11 cellular contexts compared by ENCODE assay signal in genomic region chr15:50390549-50391264, GRCh38. TPM values are rescaled to one million over a fixed set of nuclear protein-coding genes. Genes with fewer than 3 reads are reported as not detected.
DNase-seq lines count a peak whose midpoint lies in the region; ATAC-seq lines count a peak whose summit lies in the region.
"Had no signal": no experiment of that assay in that cellular context is flagged by ENCODE, and none has a peak within 500 bp of the region (broad histone marks: within the 10 kb centered on the region; RNA-seq: fewer than 3 reads in every experiment).

No MANE protein-coding gene starts in this region.

- H3K36me3 Mint-ChIP-seq in dendritic cell treated with granulocyte-macrophage colony-stimulating factor and Interleukin-4, amounts not matched to agents 40 ng/mL and 50 ng/mL, for 4 days (ENCODE audit: low read depth): no peaks in the 10 kb centered on the region
- no peaks in the 10 kb centered on the region for H3K36me3 Mint-ChIP-seq in activated CD4-positive, alpha-beta memory T cell treated with anti-CD3 and anti-CD28 coated beads, Interleukin-2, amount 10 ng/mL, durations not matched to agents 7 days and 5 days (ENCODE audit: low read depth)
- H3K36me3 Mint-ChIP-seq in activated T-cell treated with anti-CD3 and anti-CD28 coated beads, Interleukin-2, amount 50 U/mL, for 4 hours (ENCODE audit: insufficient read depth): no peaks in the 10 kb centered on the region

- POLR2A ChIA-PET in activated CD4-positive, alpha-beta memory T cell treated with anti-CD3 and anti-CD28 coated beads, Interleukin-2, amount 10 ng/mL, durations not matched to agents 7 days and 5 days (lab: Charles Lee): no interaction called here

- ATAC-seq in GM21529 (IDR thresholded peaks at IDR 0.05; ENCODE audit: unreplicated experiment) (peak; percentile 86), HG03558 (IDR thresholded peaks at IDR 0.05; ENCODE audit: extremely low read depth, unreplicated experiment) (peak; percentile 93)
- ATAC-seq in activated T-cell treated with anti-CD3 and anti-CD28 coated beads, Interleukin-2, amount 50 U/mL, for 4 hours: no peak
- ATAC-seq: activated CD4-positive, CD25-positive, alpha-beta regulatory T cell treated with anti-CD3 and anti-CD28 coated beads, Interleukin-2, amount 50 U/mL, for 24 hours had no signal

- no peaks in the 10 kb centered on the region for H3K27me3 Mint-ChIP-seq in dendritic cell treated with granulocyte-macrophage colony-stimulating factor and Interleukin-4, amounts not matched to agents 40 ng/mL and 50 ng/mL, for 4 days
- H3K27me3 Mint-ChIP-seq in activated CD4-positive, alpha-beta memory T cell treated with anti-CD3 and anti-CD28 coated beads, Interleukin-2, amount 10 ng/mL, durations not matched to agents 7 days and 5 days: no peaks in the 10 kb centered on the region
- H3K27me3 Mint-ChIP-seq in activated T-cell treated with anti-CD3 and anti-CD28 coated beads, Interleukin-2, amount 50 U/mL, for 4 hours (ENCODE audit: low read depth): no peaks in the 10 kb centered on the region

- intact Hi-C loops in dendritic cell treated with granulocyte-macrophage colony-stimulating factor and Interleukin-4, amounts not matched to agents 40 ng/mL and 50 ng/mL, for 4 days (cut with micrococcal nuclease): loop anchor here (5.0 kb wide), 1 partner anchor 33 kb away; the partner anchor contains the start of gene GABPB1

- DNase-seq in DMS79 treated with DMSO at 0.1 percent for 48 hours (lab: John Stamatoyannopoulos, UW) (peak; percentile 19), NK-92 (lab: John Stamatoyannopoulos, UW; ENCODE audit: unreplicated experiment) (no peak)
- DNase-seq in activated CD4-positive, alpha-beta memory T cell treated with anti-CD3 and anti-CD28 coated beads, Interleukin-2, amount 10 ng/mL, durations not matched to agents 7 days and 5 days: no peak
- no peak for DNase-seq in activated T-cell treated with anti-CD3 and anti-CD28 coated beads, Interleukin-2, amount 50 U/mL, for 4 hours
- no peak for DNase-seq in activated CD4-positive, alpha-beta T cell treated with anti-CD3 and anti-CD28 coated beads, Interleukin-2, amount 50 U/mL, for 4 hours
- DNase-seq: brain microvascular endothelial cell, NCI-H2081 treated with DMSO at 0.1 percent for 48 hours had no signal

- H3K4me3 Mint-ChIP-seq in dendritic cell treated with granulocyte-macrophage colony-stimulating factor and Interleukin-4, amounts not matched to agents 40 ng/mL and 50 ng/mL, for 4 days: no peak overlapping the region
- no peak overlapping the region for H3K4me3 Mint-ChIP-seq in activated CD4-positive, alpha-beta memory T cell treated with anti-CD3 and anti-CD28 coated beads, Interleukin-2, amount 10 ng/mL, durations not matched to agents 7 days and 5 days
- H3K4me3 Mint-ChIP-seq in activated T-cell treated with anti-CD3 and anti-CD28 coated beads, Interleukin-2, amount 50 U/mL, for 4 hours: no peak overlapping the region

- peaks cover 23% of the 10 kb centered on the region for H3K4me1 Mint-ChIP-seq in dendritic cell treated with granulocyte-macrophage colony-stimulating factor and Interleukin-4, amounts not matched to agents 40 ng/mL and 50 ng/mL, for 4 days (ENCODE audit: low read depth)
- H3K4me1 Mint-ChIP-seq in activated CD4-positive, alpha-beta memory T cell treated with anti-CD3 and anti-CD28 coated beads, Interleukin-2, amount 10 ng/mL, durations not matched to agents 7 days and 5 days: peaks cover 3% of the 10 kb centered on the region
- H3K4me1 Mint-ChIP-seq in activated T-cell treated with anti-CD3 and anti-CD28 coated beads, Interleukin-2, amount 50 U/mL, for 4 hours (ENCODE audit: low read depth): no peaks in the 10 kb centered on the region

- H3K27ac Mint-ChIP-seq in dendritic cell treated with granulocyte-macrophage colony-stimulating factor and Interleukin-4, amounts not matched to agents 40 ng/mL and 50 ng/mL, for 4 days: peak overlapping the region; percentile 78
- no peak overlapping the region for H3K27ac Mint-ChIP-seq in activated CD4-positive, alpha-beta memory T cell treated with anti-CD3 and anti-CD28 coated beads, Interleukin-2, amount 10 ng/mL, durations not matched to agents 7 days and 5 days

- no peaks in the 10 kb centered on the region for H3K9me3 Mint-ChIP-seq in dendritic cell treated with granulocyte-macrophage colony-stimulating factor and Interleukin-4, amounts not matched to agents 40 ng/mL and 50 ng/mL, for 4 days
- no peaks in the 10 kb centered on the region for H3K9me3 Mint-ChIP-seq in activated CD4-positive, alpha-beta memory T cell treated with anti-CD3 and anti-CD28 coated beads, Interleukin-2, amount 10 ng/mL, durations not matched to agents 7 days and 5 days
- no peaks in the 10 kb centered on the region for H3K9me3 Mint-ChIP-seq in activated T-cell treated with anti-CD3 and anti-CD28 coated beads, Interleukin-2, amount 50 U/mL, for 4 hours

- CTCF ChIA-PET in activated CD4-positive, alpha-beta memory T cell treated with anti-CD3 and anti-CD28 coated beads, Interleukin-2, amount 10 ng/mL, durations not matched to agents 7 days and 5 days (lab: Charles Lee): interaction anchor here (1.2 kb wide), 1 partner anchor 17 kb away, joined by 3 read pairs; no protein-coding TSS in a partner anchor

RNA-seq across cellular contexts. Expression of gene USP8, which starts 33.5 kb away (rescaled TPM):
- 10 to 100 TPM; 59.4 to 59.9 TPM for total RNA-seq in activated CD4-positive, alpha-beta memory T cell treated with anti-CD3 and anti-CD28 coated beads, Interleukin-2, amount 10 ng/mL, durations not matched to agents 7 days and 5 days
- 10 to 100 TPM; 40.7 to 47.3 (median 43.1) TPM for total RNA-seq in activated T-cell treated with anti-CD3 and anti-CD28 coated beads, Interleukin-2, amount 50 U/mL, for 4 hours

RNA-seq across cellular contexts. Expression of gene GABPB1, which starts 35.7 kb away (rescaled TPM):
- total RNA-seq in activated CD4-positive, alpha-beta memory T cell treated with anti-CD3 and anti-CD28 coated beads, Interleukin-2, amount 10 ng/mL, durations not matched to agents 7 days and 5 days: 10 to 100 TPM; 37.5 to 38.1 TPM
- total RNA-seq in activated T-cell treated with anti-CD3 and anti-CD28 coated beads, Interleukin-2, amount 50 U/mL, for 4 hours: 10 to 100 TPM; 54.6 to 65.8 (median 58.9) TPM

Comparison
In these comparisons a context has a peak if more than half of its experiments do, and no peak if none do; other contexts are left out.
1. ATAC-seq: peak in GM21529 (single experiment) and HG03558 (single experiment); none in activated T-cell treated with anti-CD3 and anti-CD28 coated beads, Interleukin-2, amount 50 U/mL, for 4 hours (0 of 2).